ENCODE assay signal across 8 cellular contexts in the genomic region with DNA sequence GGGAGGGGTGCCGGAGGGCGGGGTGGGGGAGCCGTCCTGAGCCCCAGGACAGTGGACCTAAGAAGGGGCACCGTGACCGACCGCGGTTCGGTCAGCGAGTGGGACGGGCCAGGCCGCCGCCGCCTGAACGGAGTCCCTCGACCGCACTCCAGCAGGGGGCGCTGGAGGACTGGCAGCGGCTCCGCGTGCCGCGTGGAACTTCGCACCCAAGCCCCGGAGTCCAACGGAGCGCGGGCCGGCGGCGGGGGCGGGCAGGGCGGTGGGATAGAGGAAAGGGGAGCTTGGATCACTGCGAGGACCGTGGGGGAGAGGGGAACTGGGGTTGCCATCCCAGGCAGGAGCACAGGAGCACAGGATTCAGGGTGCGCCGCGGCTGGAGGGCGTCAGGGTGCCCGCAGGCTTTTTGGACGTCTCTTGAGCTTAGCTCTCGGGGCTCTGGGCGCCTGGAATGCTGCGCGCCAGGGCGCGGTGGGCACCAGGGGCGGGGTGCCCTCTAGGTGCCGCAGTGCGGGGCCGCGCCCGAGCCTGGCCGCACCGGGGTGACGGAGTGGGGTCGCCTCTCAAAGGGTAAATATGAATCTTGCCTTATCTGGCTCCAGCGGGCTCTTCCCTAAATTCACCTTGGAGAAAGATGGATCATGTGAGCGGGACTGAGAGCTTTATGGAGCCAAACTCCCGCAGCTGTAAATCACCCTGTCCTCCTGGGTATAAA. TPM values are rescaled to one million over a fixed set of nuclear protein-coding genes. Genes with fewer than 3 reads are reported as not detected.
DNase-seq lines count a peak whose midpoint lies in the region; ATAC-seq and TF ChIP-seq lines count a peak whose summit lies in the region.

No MANE protein-coding gene starts in this region.

- no peak overlapping the region for H3K9ac ChIP-seq in DND-41 (ENCODE audit: low read depth, low read length)
- no peak overlapping the region for H3K9ac ChIP-seq in KMS-11

- H3K36me3 ChIP-seq in DND-41 (ENCODE audit: insufficient read depth, low read length) (no peaks in the 10 kb centered on the region), KMS-11 (ENCODE audit: insufficient read depth) (no peaks in the 10 kb centered on the region), WERI-Rb-1 (no peaks in the 10 kb centered on the region), brain microvascular endothelial cell (replicated peaks) (no peaks in the 10 kb centered on the region)

- peak; percentile 46 for TF ChIP-seq CTCF in DND-41 (IDR thresholded peaks at IDR 0.05; ENCODE audit: borderline replicate concordance, extremely low read depth, low read length, poor library complexity, severe bottlenecking)
- peak; percentile 75 for TF ChIP-seq CTCF in KMS-11 (conservative IDR thresholded peaks at IDR 0.05; ENCODE audit: low read depth, low read length)
- TF ChIP-seq CTCF in WERI-Rb-1 (IDR thresholded peaks at IDR 0.05; ENCODE audit: low read depth, low read length): peak; percentile 94
- peak; percentile 68 for TF ChIP-seq CTCF in brain microvascular endothelial cell (IDR thresholded peaks at IDR 0.05; ENCODE audit: low read depth, low read length, missing control alignments)

- peaks cover 0 to 8% of the 10 kb centered on the region in 2 donors for H3K4me1 Mint-ChIP-seq in immature natural killer cell

- H3K79me2 ChIP-seq in DND-41 (ENCODE audit: insufficient read depth, low read length) (no peaks in the 10 kb centered on the region), KMS-11 (ENCODE audit: insufficient read depth, low read depth) (no peaks in the 10 kb centered on the region)

- peaks cover 20% of the 10 kb centered on the region for H3K27me3 ChIP-seq in DND-41 (ENCODE audit: insufficient read depth, low read length, poor library complexity)
- peaks cover 63% of the 10 kb centered on the region for H3K27me3 ChIP-seq in KMS-11 (ENCODE audit: insufficient read depth, low read depth)
- peaks cover 23% of the 10 kb centered on the region for H3K27me3 ChIP-seq in WERI-Rb-1 (ENCODE audit: insufficient read depth, low read depth, severe bottlenecking)
- peaks cover 67% of the 10 kb centered on the region for H3K27me3 ChIP-seq in brain microvascular endothelial cell (replicated peaks)

- H3K9me3 Mint-ChIP-seq in immature natural killer cell: no peaks in the 10 kb centered on the region

- no peaks in the 10 kb centered on the region for H3K36me3 Mint-ChIP-seq in immature natural killer cell

- peak overlapping the region; percentile 24 to 71 (median 67) for H3K4me3 Mint-ChIP-seq in immature natural killer cell

- ATAC-seq in DND-41 (ENCODE audit: insufficient read depth, low read depth): 0 out of 3 replicates have a peak, but pooled peaks have one; percentile 3
- ATAC-seq in HG02840 (IDR thresholded peaks at IDR 0.05; ENCODE audit: low FRiP score, unreplicated experiment): no peak
- ATAC-seq in HG03280 (IDR thresholded peaks at IDR 0.05; ENCODE audit: unreplicated experiment): no peak

- in situ Hi-C loops in brain microvascular endothelial cell (cut with HindIII; ENCODE audit: low pct_ligation_motif_present, low sequenced_read_pairs): no loop called here

- H3K27ac ChIP-seq in DND-41 (ENCODE audit: low read length): no peak overlapping the region
- H3K27ac ChIP-seq in KMS-11: no peak overlapping the region
- no peak overlapping the region for H3K27ac ChIP-seq in WERI-Rb-1
- H3K27ac ChIP-seq in brain microvascular endothelial cell: no peak overlapping the region

- H3K27me3 Mint-ChIP-seq in immature natural killer cell (ENCODE audit: low read depth in 3 of 3): peaks cover 19 to 29% (median 21%) of the 10 kb centered on the region in 3 donors

- DNase-seq in DND-41 (no peak), WERI-Rb-1 (peak; percentile 84), brain microvascular endothelial cell (peak; percentile 6), immature natural killer cell (peak; percentile 60 to 65 (median 62))
- peak; percentile 37 to 50 for DNase-seq in stimulated activated CD4-positive, alpha-beta T cell treated with anti-CD3 and anti-CD28 coated beads, Interleukin-1b, Interleukin-23, amount 100 ng/mL, for 1 hour (ENCODE audit: low read depth in 2 of 2)

- H3K4me1 ChIP-seq in DND-41 (ENCODE audit: insufficient read depth, low read length) (no peaks in the 10 kb centered on the region), KMS-11 (ENCODE audit: low read depth, poor library complexity, severe bottlenecking) (no peaks in the 10 kb centered on the region)

- H2AFZ ChIP-seq in DND-41 (ENCODE audit: low read depth, low read length): no peak overlapping the region
- H2AFZ ChIP-seq in KMS-11 (ENCODE audit: low read depth): peak overlapping the region; percentile 61

- H3K4me3 ChIP-seq in DND-41 (ENCODE audit: low read depth in 1 of 2, low read length in 2 of 2) (no peak overlapping the region), KMS-11 (IDR thresholded peaks at IDR 0.05; ENCODE audit: insufficient read depth, low read depth, low read length) (no peak overlapping the region), WERI-Rb-1 (ENCODE audit: low read depth, low read length) (peak overlapping the region; percentile 60), brain microvascular endothelial cell (ENCODE audit: low read depth, low read length) (no peak overlapping the region)

- H4K20me1 ChIP-seq in DND-41 (ENCODE audit: insufficient read depth, low read length): no peaks in the 10 kb centered on the region; the same call in 1 of the 2 replicates
- no peaks in the 10 kb centered on the region for H4K20me1 ChIP-seq in KMS-11 (ENCODE audit: insufficient read depth)

- H3K9me3 ChIP-seq in DND-41 (ENCODE audit: insufficient read depth, low read length, severe bottlenecking) (no peaks in the 10 kb centered on the region), WERI-Rb-1 (ENCODE audit: severe bottlenecking) (no peaks in the 10 kb centered on the region)

- no peak overlapping the region for H3K27ac Mint-ChIP-seq in immature natural killer cell

- no peak overlapping the region for H3K4me2 ChIP-seq in DND-41 (ENCODE audit: insufficient read depth, low read length)
- peak overlapping the region; percentile 54; the same call in 1 of the 2 replicates for H3K4me2 ChIP-seq in KMS-11

RNA-seq across cellular contexts. Expression of gene OTOP2, which starts 0.4 kb away (rescaled TPM):
- not detected for polyA plus RNA-seq in immature natural killer cell

RNA-seq across cellular contexts. Expression of gene USH1G, which starts 0.6 kb away (rescaled TPM):
- not detected for polyA plus RNA-seq in immature natural killer cell

RNA-seq across cellular contexts. Expression of gene OTOP3, which starts 12.0 kb away (rescaled TPM):
- polyA plus RNA-seq in immature natural killer cell: not detected

RNA-seq across cellular contexts. Expression of gene FADS6, which starts 30.3 kb away (rescaled TPM):
- not detected for polyA plus RNA-seq in immature natural killer cell

RNA-seq across cellular contexts. Expression of gene HID1, which starts 48.9 kb away (rescaled TPM):
- polyA plus RNA-seq in immature natural killer cell: under 1 TPM in 2 of 3 donors, not detected in 1; 0.34 to 0.94 TPM
